Comparison of ENCODE assay signal across 39 cellular contexts in genomic region chr14:103669370-103669769, GRCh38.
"Had no signal": no experiment of that assay in that cellular context is flagged by ENCODE, and none has a peak within 500 bp of the region (broad histone marks: within the 10 kb centered on the region; RNA-seq: fewer than 3 reads in every experiment).

No MANE protein-coding gene starts in this region.

- H3K4me3 Mint-ChIP-seq: activated naive CD4-positive, alpha-beta T cell treated with anti-CD3 and anti-CD28 coated beads for 36 hours; activated naive CD4-positive, alpha-beta T cell treated with anti-CD3 and anti-CD28 coated beads, Interleukin-2, amount 10 ng/mL, durations not matched to agents 7 days and 5 days; activated naive CD4-positive, alpha-beta T cell treated with anti-CD3 and anti-CD28 coated beads, Interleukin-2, amount 50 U/mL, for 24 hours; activated naive CD8-positive, alpha-beta T cell; activated naive CD8-positive, alpha-beta T cell treated with anti-CD3 and anti-CD28 coated beads for 36 hours; activated naive CD8-positive, alpha-beta T cell treated with anti-CD3 and anti-CD28 coated beads, Interleukin-2, amount 10 ng/mL, durations not matched to agents 7 days and 5 days; activated naive CD8-positive, alpha-beta T cell treated with anti-CD3 and anti-CD28 coated beads, Interleukin-2, amount 50 U/mL, for 24 hours; activated T-cell treated with anti-CD3 and anti-CD28 coated beads, Interleukin-2, amount 50 U/mL, for 24 hours; activated T-cell treated with anti-CD3 and anti-CD28 coated beads, Interleukin-2, amount 50 U/mL, for 4 hours; activated T-cell treated with anti-CD3 and anti-CD28 coated beads, Interleukin-2, amount 50 U/mL, for 72 hours; activated T-helper 1 cell treated with anti-CD3 and anti-CD28 coated beads, Interleukin-12 subunit alpha, Interleukin-12 subunit beta, Interleukin-2, Interleukin-4 antibody, amounts not matched to agents 30 ng/mL and 10 ng/mL and 1 ng/mL, durations not matched to agents 14 hours and 24 hours and 36 hours; activated T-helper 17 cell treated with anti-CD3 and anti-CD28 coated beads, Interleukin-2, amount 50 U/mL, for 72 hours; brain; central memory CD8-positive, alpha-beta T cell had no signal

- ATAC-seq: activated naive CD4-positive, alpha-beta T cell treated with anti-CD3 and anti-CD28 coated beads, Interleukin-2, amount 50 U/mL, for 72 hours; activated naive CD8-positive, alpha-beta T cell treated with anti-CD3 and anti-CD28 coated beads, Interleukin-2, amount 50 U/mL, for 24 hours; activated T-cell treated with anti-CD3 and anti-CD28 coated beads, Interleukin-2, amount 50 U/mL, for 4 hours; activated T-cell treated with anti-CD3 and anti-CD28 coated beads, Interleukin-2, amount 50 U/mL, for 72 hours; activated T-helper 17 cell treated with anti-CD3 and anti-CD28 coated beads, Interleukin-2, amount 50 U/mL, for 72 hours; body of pancreas had no signal

- H3K9me3 ChIP-seq: adrenal gland, ascending aorta, body of pancreas, breast epithelium had no signal

- H3K4me1 ChIP-seq: adrenal gland, body of pancreas, breast epithelium had no signal

- FAIRE-seq: astrocyte, bronchial epithelial cell had no signal

- H3K27me3 Mint-ChIP-seq: activated naive CD4-positive, alpha-beta T cell treated with anti-CD3 and anti-CD28 coated beads, Interleukin-2, amount 10 ng/mL, durations not matched to agents 7 days and 5 days; activated naive CD4-positive, alpha-beta T cell treated with anti-CD3 and anti-CD28 coated beads, Interleukin-2, amount 50 U/mL, for 24 hours; activated naive CD8-positive, alpha-beta T cell; activated naive CD8-positive, alpha-beta T cell treated with anti-CD3 and anti-CD28 coated beads for 36 hours; activated naive CD8-positive, alpha-beta T cell treated with anti-CD3 and anti-CD28 coated beads, Interleukin-2, amount 10 ng/mL, durations not matched to agents 7 days and 5 days; activated naive CD8-positive, alpha-beta T cell treated with anti-CD3 and anti-CD28 coated beads, Interleukin-2, amount 50 U/mL, for 24 hours; activated T-cell treated with anti-CD3 and anti-CD28 coated beads, Interleukin-2, amount 50 U/mL, for 24 hours; activated T-helper 17 cell treated with anti-CD3 and anti-CD28 coated beads, Interleukin-2, amount 50 U/mL, for 72 hours; brain; central memory CD8-positive, alpha-beta T cell had no signal

- DNase-seq: activated effector memory CD4-positive, alpha-beta T cell treated with anti-CD3 and anti-CD28 coated beads, Interleukin-2, amount 50 U/mL, for 16 hours; activated effector memory CD4-positive, alpha-beta T cell treated with Interleukin-2 at 50 U/mL for 16 hours; activated gamma-delta T cell; activated gamma-delta T cell treated with Interleukin-2 at 50 U/mL for 16 hours; activated naive CD4-positive, alpha-beta T cell; activated naive CD4-positive, alpha-beta T cell treated with anti-CD3 and anti-CD28 coated beads for 36 hours; activated naive CD4-positive, alpha-beta T cell treated with anti-CD3 and anti-CD28 coated beads, Interleukin-2, amount 10 ng/mL, durations not matched to agents 7 days and 5 days; activated naive CD4-positive, alpha-beta T cell treated with anti-CD3 and anti-CD28 coated beads, Interleukin-2, amount 50 U/mL, for 16 hours; activated naive CD4-positive, alpha-beta T cell treated with Interleukin-2 at 50 U/mL for 16 hours; activated naive CD8-positive, alpha-beta T cell treated with anti-CD3 and anti-CD28 coated beads for 36 hours; activated naive CD8-positive, alpha-beta T cell treated with anti-CD3 and anti-CD28 coated beads, Interleukin-2, amount 10 ng/mL, durations not matched to agents 7 days and 5 days; activated naive CD8-positive, alpha-beta T cell treated with anti-CD3 and anti-CD28 coated beads, Interleukin-2, amount 50 U/mL, for 24 hours; activated T-cell treated with anti-CD3 and anti-CD28 coated beads, Interleukin-2, amount 50 U/mL, for 1 hour; activated T-cell treated with anti-CD3 and anti-CD28 coated beads, Interleukin-2, amount 50 U/mL, for 24 hours; activated T-cell treated with anti-CD3 and anti-CD28 coated beads, Interleukin-2, amount 50 U/mL, for 4 hours; activated T-cell treated with anti-CD3 and anti-CD28 coated beads, Interleukin-2, amount 50 U/mL, for 48 hours; activated T-cell treated with anti-CD3 and anti-CD28 coated beads, Interleukin-2, amount 50 U/mL, for 72 hours; adrenal gland; amniotic stem cell; amygdala; anterior cingulate cortex; body of pancreas; brain microvascular endothelial cell; caudate nucleus; central memory CD4-positive, alpha-beta T cell; cerebellar nuclear complex had no signal

- H3K4me1 Mint-ChIP-seq: activated naive CD4-positive, alpha-beta T cell treated with anti-CD3 and anti-CD28 coated beads, Interleukin-2, amount 10 ng/mL, durations not matched to agents 7 days and 5 days; activated naive CD4-positive, alpha-beta T cell treated with anti-CD3 and anti-CD28 coated beads, Interleukin-2, amount 50 U/mL, for 24 hours; activated naive CD8-positive, alpha-beta T cell treated with anti-CD3 and anti-CD28 coated beads for 36 hours; activated naive CD8-positive, alpha-beta T cell treated with anti-CD3 and anti-CD28 coated beads, Interleukin-2, amount 50 U/mL, for 24 hours; activated T-helper 17 cell treated with anti-CD3 and anti-CD28 coated beads, Interleukin-2, amount 50 U/mL, for 72 hours; brain had no signal

- H3K9me3 Mint-ChIP-seq: activated naive CD4-positive, alpha-beta T cell treated with anti-CD3 and anti-CD28 coated beads for 36 hours; activated naive CD4-positive, alpha-beta T cell treated with anti-CD3 and anti-CD28 coated beads, Interleukin-2, amount 10 ng/mL, durations not matched to agents 7 days and 5 days; activated naive CD4-positive, alpha-beta T cell treated with anti-CD3 and anti-CD28 coated beads, Interleukin-2, amount 50 U/mL, for 24 hours; activated naive CD4-positive, alpha-beta T cell treated with anti-CD3 and anti-CD28 coated beads, Interleukin-2, amount 50 U/mL, for 72 hours; activated naive CD8-positive, alpha-beta T cell treated with anti-CD3 and anti-CD28 coated beads for 36 hours; activated naive CD8-positive, alpha-beta T cell treated with anti-CD3 and anti-CD28 coated beads, Interleukin-2, amount 10 ng/mL, durations not matched to agents 7 days and 5 days; activated naive CD8-positive, alpha-beta T cell treated with anti-CD3 and anti-CD28 coated beads, Interleukin-2, amount 50 U/mL, for 24 hours; activated T-cell treated with anti-CD3 and anti-CD28 coated beads, Interleukin-2, amount 50 U/mL, for 24 hours; activated T-cell treated with anti-CD3 and anti-CD28 coated beads, Interleukin-2, amount 50 U/mL, for 4 hours; activated T-cell treated with anti-CD3 and anti-CD28 coated beads, Interleukin-2, amount 50 U/mL, for 72 hours; activated T-helper 1 cell treated with anti-CD3 and anti-CD28 coated beads, Interleukin-12 subunit alpha, Interleukin-12 subunit beta, Interleukin-2, Interleukin-4 antibody, amounts not matched to agents 30 ng/mL and 10 ng/mL and 1 ng/mL, durations not matched to agents 14 hours and 24 hours and 36 hours; activated T-helper 17 cell treated with anti-CD3 and anti-CD28 coated beads, Interleukin-2, amount 50 U/mL, for 72 hours; activated T-helper 2 cell treated with anti-CD3 and anti-CD28 coated beads, Interferon-gamma antibody, Interleukin-2, Interleukin-4, amounts not matched to agents 10 μg/mL and 5 μg/mL and 100 μg/mL, durations not matched to agents 14 hours and 24 hours and 36 hours; brain; central memory CD8-positive, alpha-beta T cell had no signal

- H3K4me3 ChIP-seq: adrenal gland, ascending aorta, body of pancreas, breast epithelium, cardiac muscle cell had no signal

- H3K27ac Mint-ChIP-seq: activated naive CD4-positive, alpha-beta T cell treated with anti-CD3 and anti-CD28 coated beads for 36 hours; activated naive CD4-positive, alpha-beta T cell treated with anti-CD3 and anti-CD28 coated beads, Interleukin-2, amount 10 ng/mL, durations not matched to agents 7 days and 5 days; activated naive CD4-positive, alpha-beta T cell treated with anti-CD3 and anti-CD28 coated beads, Interleukin-2, amount 50 U/mL, for 24 hours; activated naive CD4-positive, alpha-beta T cell treated with anti-CD3 and anti-CD28 coated beads, Interleukin-2, amount 50 U/mL, for 72 hours; activated naive CD8-positive, alpha-beta T cell; activated naive CD8-positive, alpha-beta T cell treated with anti-CD3 and anti-CD28 coated beads for 36 hours; activated naive CD8-positive, alpha-beta T cell treated with anti-CD3 and anti-CD28 coated beads, Interleukin-2, amount 10 ng/mL, durations not matched to agents 7 days and 5 days; activated naive CD8-positive, alpha-beta T cell treated with anti-CD3 and anti-CD28 coated beads, Interleukin-2, amount 50 U/mL, for 24 hours; activated T-cell treated with anti-CD3 and anti-CD28 coated beads, Interleukin-2, amount 50 U/mL, for 24 hours; activated T-cell treated with anti-CD3 and anti-CD28 coated beads, Interleukin-2, amount 50 U/mL, for 72 hours; activated T-helper 1 cell treated with anti-CD3 and anti-CD28 coated beads, Interleukin-12 subunit alpha, Interleukin-12 subunit beta, Interleukin-2, Interleukin-4 antibody, amounts not matched to agents 30 ng/mL and 10 ng/mL and 1 ng/mL, durations not matched to agents 14 hours and 24 hours and 36 hours; activated T-helper 17 cell treated with anti-CD3 and anti-CD28 coated beads, Interleukin-2, amount 50 U/mL, for 72 hours; activated T-helper 2 cell treated with anti-CD3 and anti-CD28 coated beads, Interferon-gamma antibody, Interleukin-2, Interleukin-4, amounts not matched to agents 10 μg/mL and 5 μg/mL and 100 μg/mL, durations not matched to agents 14 hours and 24 hours and 36 hours had no signal

- H3K27ac ChIP-seq: adrenal gland, ascending aorta, body of pancreas, brain microvascular endothelial cell, breast epithelium, cardiac muscle cell had no signal
